8 cellular contexts compared by ENCODE assay signal in genomic region chr1:6260433-6260934, GRCh38. TPM values are rescaled to one million over a fixed set of nuclear protein-coding genes. Genes with fewer than 3 reads are reported as not detected.
DNase-seq lines count a peak whose midpoint lies in the region; ATAC-seq and TF ChIP-seq lines count a peak whose summit lies in the region.

No MANE protein-coding gene starts in this region.

- in situ Hi-C loops in mammary epithelial cell (cut with MboI; ENCODE audit: low sequenced_read_pairs in 2 of 2) = loop anchor here in 1 of 2 donors (25.0 kb wide), 1 partner anchor 152 kb away; the partner anchor contains the start of genes ESPN and HES2

- no peak overlapping the region for H3K27ac ChIP-seq in HUES48 (ENCODE audit: low read depth, low read length)
- H3K27ac ChIP-seq in mammary epithelial cell (ENCODE audit: insufficient read depth, low read depth, low read length) = peak overlapping the region; percentile 10
- H3K27ac ChIP-seq in lower lobe of right lung = peak overlapping the region; percentile 64

- intact Hi-C loops in mammary epithelial cell (cut with micrococcal nuclease) = no loop called here
- intact Hi-C loops in lower lobe of right lung (cut with DNase I) = no loop called here

- H2AFZ ChIP-seq in mammary epithelial cell (ENCODE audit: low read depth, low read length) = peak overlapping the region; percentile 76

- CTCF ChIA-PET in mammary epithelial cell (lab: Charles Lee; ENCODE audit: low non-redundant PET) = interaction anchor here (0.7 kb wide), 1 partner anchor 125 kb away, joined by 10 read pairs; no protein-coding TSS in a partner anchor

- no peaks in the 10 kb centered on the region for H3K9me3 ChIP-seq in HUES48 (ENCODE audit: control insufficient read depth, insufficient read depth, low read length)
- no peaks in the 10 kb centered on the region for H3K9me3 ChIP-seq in mammary epithelial cell (replicated peaks; ENCODE audit: insufficient read depth, low read length)
- H3K9me3 ChIP-seq in lower lobe of right lung = no peaks in the 10 kb centered on the region

- TF ChIP-seq CTCF in GM12875 (IDR thresholded peaks at IDR 0.05; ENCODE audit: borderline replicate concordance, insufficient read depth, low read depth, low read length) = no peak
- TF ChIP-seq CTCF in mammary epithelial cell (conservative IDR thresholded peaks at IDR 0.05 in 1 of 2, IDR thresholded peaks at IDR 0.05 in 1 of 2; ENCODE audit: extremely low read depth in 1 of 2, insufficient read depth in 1 of 2, low read depth in 1 of 2, low read length in 2 of 2) = no peak
- no peak for TF ChIP-seq CTCF in lower lobe of right lung (IDR thresholded peaks at IDR 0.05)

- H3K4me2 ChIP-seq in mammary epithelial cell (ENCODE audit: insufficient read depth, low read depth, low read length) = peak overlapping the region; percentile 93

- H3K79me2 ChIP-seq in mammary epithelial cell (ENCODE audit: insufficient read depth, low read length) = peaks cover 8% of the 10 kb centered on the region

- BruUV-seq in mammary epithelial cell (replicated peaks; lab: Mats Ljungman, UMichigan) = no TSS peak

- H3K4me3 ChIP-seq in GM12875 (ENCODE audit: low read depth, low read length) (peak overlapping the region; percentile 50), HUES48 (ENCODE audit: low read depth, low read length) (peak overlapping the region; percentile 69), mammary epithelial cell (replicated peaks in 1 of 3; ENCODE audit: insufficient read depth in 1 of 3, low read depth in 2 of 3, low read length in 3 of 3) (peak overlapping the region; percentile 64 to 75 (median 68)), lower lobe of right lung (peak overlapping the region; percentile 70)

- 10% methylated on average over 2 of the region's 61 CpGs for WGBS in mammary epithelial cell (ENCODE audit: low coverage, missing lambda C conversion rate)

- dilution Hi-C loops in mammary epithelial cell (cut with HindIII; ENCODE audit: low sequenced_read_pairs) = loop anchor here (5.0 kb wide), 1 partner anchor 72 kb away; no protein-coding TSS in a partner anchor

- H3K36me3 ChIP-seq in HUES48 (ENCODE audit: control insufficient read depth, insufficient read depth, low read length) (no peaks in the 10 kb centered on the region), mammary epithelial cell (ENCODE audit: insufficient read depth, low read length) (peaks cover 5% of the 10 kb centered on the region), lower lobe of right lung (no peaks in the 10 kb centered on the region)

- H3K27me3 ChIP-seq in HUES48 (ENCODE audit: control insufficient read depth, insufficient read depth, low read length) = peaks cover 29% of the 10 kb centered on the region
- no peaks in the 10 kb centered on the region for H3K27me3 ChIP-seq in mammary epithelial cell (ENCODE audit: insufficient read depth, low read length)
- H3K27me3 ChIP-seq in lower lobe of right lung (ENCODE audit: low read depth) = peaks cover 24% of the 10 kb centered on the region

- no peaks in the 10 kb centered on the region for H4K20me1 ChIP-seq in mammary epithelial cell (ENCODE audit: insufficient read depth, low read length)

- ATAC-seq in lower lobe of right lung = peak; percentile 24 to 35
- no peak for ATAC-seq in GM21381 (IDR thresholded peaks at IDR 0.05; ENCODE audit: unreplicated experiment)

- DNase-seq in mammary epithelial cell (peak; percentile 28), lower lobe of right lung (no peak), NCI-H187 treated with DMSO at 0.1 percent for 48 hours (lab: John Stamatoyannopoulos, UW) (no peak), NCI-H2196 (lab: John Stamatoyannopoulos, UW; ENCODE audit: unreplicated experiment) (no peak), pons (ENCODE audit: low spot score) (no peak)

- H3K4me1 ChIP-seq in HUES48 (ENCODE audit: control insufficient read depth, insufficient read depth, low read length) (peaks cover 3% of the 10 kb centered on the region; the same call in 1 of the 2 replicates), mammary epithelial cell (ENCODE audit: insufficient read depth, low read length) (peaks cover 24% of the 10 kb centered on the region), lower lobe of right lung (peaks cover 33% of the 10 kb centered on the region)

- H3K9ac ChIP-seq in HUES48 (ENCODE audit: low read depth, low read length) = no peak overlapping the region
- peak overlapping the region; percentile 54 for H3K9ac ChIP-seq in mammary epithelial cell (ENCODE audit: insufficient read depth, low read length)

RNA-seq across cellular contexts. Expression of gene GPR153, which starts 0.4 kb away (rescaled TPM):
- total RNA-seq in mammary epithelial cell (10 to 100 TPM; 10.7 to 17.4 TPM), lower lobe of right lung (16.6 TPM)
- 17.7 TPM for polyA plus RNA-seq in mammary epithelial cell
- polyA minus RNA-seq in mammary epithelial cell = 18.2 TPM

RNA-seq across cellular contexts. Expression of gene HES3, which starts 16.5 kb away (rescaled TPM):
- total RNA-seq in mammary epithelial cell = not detected
- polyA plus RNA-seq in mammary epithelial cell = not detected
- polyA minus RNA-seq in mammary epithelial cell = not detected
- not detected for total RNA-seq in lower lobe of right lung

RNA-seq across cellular contexts. Expression of gene ICMT, which starts 24.7 kb away (rescaled TPM):
- 10 to 100 TPM; 65.2 to 75.4 TPM for total RNA-seq in mammary epithelial cell
- polyA plus RNA-seq in mammary epithelial cell = 76.3 TPM
- polyA minus RNA-seq in mammary epithelial cell = 71.0 TPM
- total RNA-seq in lower lobe of right lung = 49.0 TPM

RNA-seq across cellular contexts. Expression of gene RNF207, which starts 54.6 kb away (rescaled TPM):
- total RNA-seq in mammary epithelial cell (10 to 100 TPM; 25.7 to 26.5 TPM), lower lobe of right lung (14.0 TPM)
- polyA plus RNA-seq in mammary epithelial cell = 5.9 TPM
- 6.6 TPM for polyA minus RNA-seq in mammary epithelial cell
